In genomic region chr2:21740529-21740928, GRCh38 we compare ENCODE assay signal across 18 cellular contexts.
"Had no signal": no experiment of that assay in that cellular context is flagged by ENCODE, and none has a peak within 500 bp of the region (broad histone marks: within the 10 kb centered on the region; RNA-seq: fewer than 3 reads in every experiment).

No MANE protein-coding gene starts in this region.

- H3K27ac ChIP-seq: esophagus squamous epithelium, pancreas, transverse colon, vagina, VCaP had no signal

- H3K27me3 Mint-ChIP-seq: activated CD4-positive, alpha-beta memory T cell treated with anti-CD3 and anti-CD28 coated beads, Interleukin-2, amount 10 ng/mL, durations not matched to agents 7 days and 5 days; central memory CD8-positive, alpha-beta T cell; naive B cell; stimulated activated memory B cell treated with anti-CD40 and anti-IgM and Interleukin-4, amounts not matched to agents 10 μg/mL and 1 μg/mL and 100 μg/mL, for 72 hours had no signal

- H3K4me3 ChIP-seq: esophagus squamous epithelium, pancreas, transverse colon, vagina had no signal

- H3K36me3 Mint-ChIP-seq: activated naive CD4-positive, alpha-beta T cell treated with anti-CD3 and anti-CD28 coated beads, Interleukin-2, amount 50 U/mL, for 72 hours; brain; naive B cell; stimulated activated memory B cell treated with anti-CD40 and anti-IgM and Interleukin-4, amounts not matched to agents 10 μg/mL and 1 μg/mL and 100 μg/mL, for 72 hours had no signal

- H3K4me3 Mint-ChIP-seq: activated CD4-positive, alpha-beta memory T cell treated with anti-CD3 and anti-CD28 coated beads, Interleukin-2, amount 10 ng/mL, durations not matched to agents 7 days and 5 days; activated T-cell treated with anti-CD3 and anti-CD28 coated beads, Interleukin-2, amount 50 U/mL, for 4 hours; brain; central memory CD8-positive, alpha-beta T cell; naive B cell; stimulated activated memory B cell treated with anti-CD40 and anti-IgM and Interleukin-4, amounts not matched to agents 10 μg/mL and 1 μg/mL and 100 μg/mL, for 72 hours had no signal

- DNase-seq: activated CD4-positive, alpha-beta memory T cell treated with anti-CD3 and anti-CD28 coated beads, Interleukin-2, amount 10 ng/mL, durations not matched to agents 7 days and 5 days; activated effector memory CD4-positive, alpha-beta T cell treated with Interleukin-2 at 50 U/mL for 16 hours; activated T-cell treated with anti-CD3 and anti-CD28 coated beads, Interleukin-2, amount 50 U/mL, for 4 hours; cortex of kidney; effector CD4-positive, alpha-beta T cell; esophagus squamous epithelium; mammary epithelial cell; naive B cell; pancreas; stimulated activated CD4-positive, alpha-beta T cell treated with anti-CD3 and anti-CD28 coated beads, Interleukin-2, amount 100 ng/mL, for 48 hours; transverse colon had no signal

- H3K9me3 ChIP-seq: esophagus squamous epithelium, pancreas, transverse colon, vagina had no signal

- H3K27me3 ChIP-seq: esophagus squamous epithelium, pancreas, transverse colon, vagina had no signal

- H3K9me3 Mint-ChIP-seq: stimulated activated memory B cell treated with anti-CD40 and anti-IgM and Interleukin-4, amounts not matched to agents 10 μg/mL and 1 μg/mL and 100 μg/mL, for 72 hours had no signal

- H3K4me1 ChIP-seq: esophagus squamous epithelium, pancreas, transverse colon, vagina had no signal

- H3K4me1 Mint-ChIP-seq: activated CD4-positive, alpha-beta memory T cell treated with anti-CD3 and anti-CD28 coated beads, Interleukin-2, amount 10 ng/mL, durations not matched to agents 7 days and 5 days; brain; central memory CD8-positive, alpha-beta T cell; naive B cell; stimulated activated memory B cell treated with anti-CD40 and anti-IgM and Interleukin-4, amounts not matched to agents 10 μg/mL and 1 μg/mL and 100 μg/mL, for 72 hours had no signal

- H3K27ac Mint-ChIP-seq: activated CD4-positive, alpha-beta memory T cell treated with anti-CD3 and anti-CD28 coated beads, Interleukin-2, amount 10 ng/mL, durations not matched to agents 7 days and 5 days; activated naive CD4-positive, alpha-beta T cell treated with anti-CD3 and anti-CD28 coated beads, Interleukin-2, amount 50 U/mL, for 72 hours; naive B cell; stimulated activated memory B cell treated with anti-CD40 and anti-IgM and Interleukin-4, amounts not matched to agents 10 μg/mL and 1 μg/mL and 100 μg/mL, for 72 hours had no signal

- H3K36me3 ChIP-seq: esophagus squamous epithelium, pancreas, transverse colon, vagina had no signal

- ATAC-seq: activated naive CD4-positive, alpha-beta T cell treated with anti-CD3 and anti-CD28 coated beads, Interleukin-2, amount 50 U/mL, for 72 hours; activated T-cell treated with anti-CD3 and anti-CD28 coated beads, Interleukin-2, amount 50 U/mL, for 4 hours; left lobe of liver; pancreas; stimulated activated memory B cell treated with anti-CD40 and anti-IgM and Interleukin-4, amounts not matched to agents 10 μg/mL and 1 μg/mL and 100 μg/mL, for 72 hours had no signal
